ENCODE assay signal across 8 cellular contexts in the genomic region with DNA sequence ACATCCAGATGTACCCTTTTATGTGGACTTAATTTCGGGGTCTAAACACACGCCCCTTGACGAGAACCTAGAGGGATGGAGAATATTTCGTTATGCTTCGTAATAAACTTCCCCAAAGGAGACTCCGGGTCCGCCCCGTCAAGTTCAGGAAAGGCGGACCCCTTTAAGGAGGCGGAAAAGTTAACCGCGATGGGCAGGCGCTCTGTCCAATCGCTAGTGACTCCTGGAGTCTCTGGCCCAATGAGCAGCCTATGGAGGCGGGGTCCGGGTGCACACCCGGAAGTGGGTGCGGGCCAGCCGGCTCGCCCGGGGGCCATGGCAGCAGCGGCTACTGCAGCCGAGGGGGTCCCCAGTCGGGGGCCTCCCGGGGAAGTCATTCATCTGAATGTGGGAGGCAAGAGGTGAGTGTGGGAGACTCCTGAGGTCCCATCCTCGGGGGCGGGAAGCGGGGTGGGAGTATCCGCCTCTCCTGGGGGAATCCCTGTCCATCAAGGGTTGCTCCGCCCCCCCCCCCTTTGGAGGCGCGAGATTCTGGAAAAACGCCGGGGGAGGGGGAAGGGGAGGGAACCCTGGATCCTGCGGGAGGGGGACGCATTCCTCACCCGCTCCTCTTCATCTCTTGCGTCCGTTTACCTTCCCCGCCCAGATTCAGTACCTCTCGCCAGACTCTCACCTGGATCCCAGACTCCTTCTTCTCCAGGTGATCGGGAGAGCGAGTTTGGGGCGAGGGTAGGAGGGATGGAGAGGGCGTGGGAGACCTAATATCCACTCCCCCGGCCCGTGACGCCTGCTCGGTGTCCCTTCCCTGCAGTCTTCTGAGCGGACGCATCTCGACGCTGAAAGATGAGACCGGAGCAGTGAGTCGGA. TPM values are rescaled to one million over a fixed set of nuclear protein-coding genes. Genes with fewer than 3 reads are reported as not detected.
DNase-seq lines count a peak whose midpoint lies in the region; ATAC-seq and TF ChIP-seq lines count a peak whose summit lies in the region.

Gene SHKBP1 (plus strand): TSS at position 289 of the 867 bp plus-strand sequence. CDS start 27 bp downstream, at position 316.

- H3K4me3 ChIP-seq in GM12865 (ENCODE audit: low read depth, low read length) (peak within 1 kb of the TSS; percentile 92), trophoblast cell (ENCODE audit: low read depth, low read length) (peak within 1 kb of the TSS; percentile 78), transverse colon (peak within 1 kb of the TSS; percentile 53 to 74 (median 66))

- H3K9me3 Mint-ChIP-seq in activated naive CD8-positive, alpha-beta T cell treated with anti-CD3 and anti-CD28 coated beads, Interleukin-2, amount 50 U/mL, for 24 hours: no peaks in the 10 kb centered on the region

- H3K4ac ChIP-seq in trophoblast cell (ENCODE audit: low read depth, low read length): peak within 1 kb of the TSS; percentile 81

- peak within 1 kb of the TSS; percentile 96 for H4K12ac ChIP-seq in trophoblast cell (ENCODE audit: low read depth, low read length)

- peaks cover 19% of the 10 kb centered on the region for H3K4me1 Mint-ChIP-seq in activated naive CD8-positive, alpha-beta T cell treated with anti-CD3 and anti-CD28 coated beads, Interleukin-2, amount 50 U/mL, for 24 hours

- H3K79me1 ChIP-seq in trophoblast cell (ENCODE audit: low read length): peaks cover 8% of the 10 kb centered on the region

- H3K79me2 ChIP-seq in trophoblast cell (ENCODE audit: control insufficient read depth, insufficient read depth, low read length, poor library complexity): no peaks in the 10 kb centered on the region

- H3K4me2 ChIP-seq in trophoblast cell (ENCODE audit: low read length): peak within 1 kb of the TSS; percentile 83

- H2AK5ac ChIP-seq in trophoblast cell (ENCODE audit: low read length): peak within 1 kb of the TSS; percentile 62

- TF ChIP-seq POLR2A in transverse colon (IDR thresholded peaks at IDR 0.05): peak; percentile 79

- H3K18ac ChIP-seq in trophoblast cell (ENCODE audit: low read length): peak within 1 kb of the TSS; percentile 79

- peak within 1 kb of the TSS; percentile 85 for H3K4me3 Mint-ChIP-seq in activated naive CD8-positive, alpha-beta T cell treated with anti-CD3 and anti-CD28 coated beads, Interleukin-2, amount 50 U/mL, for 24 hours

- H4K8ac ChIP-seq in trophoblast cell (ENCODE audit: low read depth, low read length): peak within 1 kb of the TSS; percentile 92

- peak within 1 kb of the TSS; percentile 93 for H2AFZ ChIP-seq in trophoblast cell (ENCODE audit: insufficient read depth, low read length, poor library complexity)

- WGBS in trophoblast cell (ENCODE audit: extremely low coverage, insufficient coverage, insufficient read length): no CpG with 5 or more reads among the region's 55 CpGs
- WGBS in transverse colon (ENCODE audit: low coverage in 1 of 2), 2 donors: 3% methylated on average over 45 of the region's 55 CpGs; no CpG with 5 or more reads in 1 of the 2 donors

- H3K9ac ChIP-seq in trophoblast cell (ENCODE audit: low read length): peak within 1 kb of the TSS; percentile 55

- H3K27ac Mint-ChIP-seq in activated naive CD8-positive, alpha-beta T cell treated with anti-CD3 and anti-CD28 coated beads, Interleukin-2, amount 50 U/mL, for 24 hours: peak within 1 kb of the TSS; percentile 82

- peak within 1 kb of the TSS; percentile 75 for H2BK120ac ChIP-seq in trophoblast cell (ENCODE audit: insufficient read depth, low read length, poor library complexity)

- H3K4me1 ChIP-seq in trophoblast cell (ENCODE audit: control insufficient read depth in 1 of 2, insufficient read depth in 2 of 2, low read length in 2 of 2) (peaks cover 3 to 12% of the 10 kb centered on the region in 2 experiments), transverse colon (peaks cover 0 to 21% (median 12%) of the 10 kb centered on the region in 4 donors)

- in situ Hi-C loops in transverse colon (cut with MboI; ENCODE audit: low pct_ligation_motif_present in 1 of 4, low pct_unique_long_range_greater_than_20kb in 1 of 4, low sequenced_read_pairs in 3 of 4): loop anchor here in 1 of 4 donors (25.0 kb wide), 1 partner anchor 265 kb away; no protein-coding TSS in a partner anchor

- H3K36me3 Mint-ChIP-seq in activated naive CD8-positive, alpha-beta T cell treated with anti-CD3 and anti-CD28 coated beads, Interleukin-2, amount 50 U/mL, for 24 hours (ENCODE audit: low read depth): peaks cover 12% of the 10 kb centered on the region

- peak; percentile 97 for ATAC-seq in HG02798 (IDR thresholded peaks at IDR 0.05; ENCODE audit: poor library complexity, unreplicated experiment)
- ATAC-seq in activated naive CD8-positive, alpha-beta T cell treated with anti-CD3 and anti-CD28 coated beads, Interleukin-2, amount 50 U/mL, for 24 hours: peak; percentile 100
- peak; percentile 99 for ATAC-seq in Right ventricle myocardium superior (ENCODE audit: poor library complexity)

- H3K27me3 ChIP-seq in trophoblast cell (ENCODE audit: insufficient read depth, low read length): no peaks in the 10 kb centered on the region
- H3K27me3 ChIP-seq in transverse colon: no peaks in the 10 kb centered on the region

- no peak within 1 kb of the TSS for H3K23ac ChIP-seq in trophoblast cell (ENCODE audit: low read length)

- intact Hi-C loops in Right ventricle myocardium superior (cut with DNase I): no loop called here
- intact Hi-C loops in transverse colon (cut with DNase I; ENCODE audit: low total_unique reads): no loop called here

- peak within 1 kb of the TSS; percentile 58 for H3K14ac ChIP-seq in trophoblast cell (ENCODE audit: low read length)

- TF ChIP-seq CTCF in GM12865 (IDR thresholded peaks at IDR 0.05; ENCODE audit: insufficient read depth, low read depth, low read length, missing control alignments) (no peak), transverse colon (IDR thresholded peaks at IDR 0.05) (no peak)

- H4K91ac ChIP-seq in trophoblast cell (ENCODE audit: low read depth, low read length): peak within 1 kb of the TSS; percentile 79

- peak within 1 kb of the TSS; percentile 52 for H2BK12ac ChIP-seq in trophoblast cell (ENCODE audit: low read length)

- no peaks in the 10 kb centered on the region for H3K27me3 Mint-ChIP-seq in activated naive CD8-positive, alpha-beta T cell treated with anti-CD3 and anti-CD28 coated beads, Interleukin-2, amount 50 U/mL, for 24 hours

- H3K27ac ChIP-seq in trophoblast cell (ENCODE audit: low read depth, low read length): no peak within 1 kb of the TSS
- H3K27ac ChIP-seq in transverse colon: peak within 1 kb of the TSS; percentile 76 to 85 (median 80)

- peak within 1 kb of the TSS; percentile 37 for H2BK5ac ChIP-seq in trophoblast cell (ENCODE audit: low read depth, low read length, poor library complexity)

- H3K9me3 ChIP-seq in trophoblast cell (ENCODE audit: insufficient read depth, low read depth, low read length): peaks cover 2% of the 10 kb centered on the region
- H3K9me3 ChIP-seq in transverse colon: no peaks in the 10 kb centered on the region

- no peak for TF ChIP-seq EP300 in transverse colon (IDR thresholded peaks at IDR 0.05; ENCODE audit: low read depth)

- peak; percentile 97 for DNase-seq in GM12865 (ENCODE audit: low read depth)
- DNase-seq in NCI-H1417 treated with DMSO at 0.1 percent for 48 hours (lab: John Stamatoyannopoulos, UW): peak; percentile 29
- DNase-seq in SW480 (ENCODE audit: low spot score): peak; percentile 96
- DNase-seq in activated naive CD8-positive, alpha-beta T cell treated with anti-CD3 and anti-CD28 coated beads, Interleukin-2, amount 50 U/mL, for 24 hours: peak; percentile 93
- DNase-seq in Right ventricle myocardium superior: peak; percentile 96
- peak; percentile 92 to 98 for DNase-seq in trophoblast cell
- DNase-seq in transverse colon: peak; percentile 96

- peaks cover 19 to 21% of the 10 kb centered on the region in 2 experiments for H3K36me3 ChIP-seq in trophoblast cell (ENCODE audit: control insufficient read depth in 1 of 2, insufficient read depth in 2 of 2, low read length in 2 of 2)
- peaks cover 0 to 12% (median 0%) of the 10 kb centered on the region in 4 donors for H3K36me3 ChIP-seq in transverse colon

RNA-seq across cellular contexts. Expression of gene SHKBP1, which starts in this region (rescaled TPM):
- 15.7 TPM for total RNA-seq in Right ventricle myocardium superior
- 86.0 and 94.0 TPM in 2 replicates for polyA plus RNA-seq in trophoblast cell (2013)
- total RNA-seq in transverse colon: 100 to 1,000 TPM in 1 of 4 donors, 10 to 100 TPM in 3; 58.7 to 111 (median 60.9) TPM

Comparison
In these comparisons a context has a peak if more than half of its experiments do, and no peak if none do; other contexts are left out.
1. DNase-seq: peak in every context shown above with its lines; median percentile 97 in GM12865; 96 in SW480; 96 in Right ventricle myocardium superior; 96 in transverse colon; 95 in trophoblast cell; 93 in activated naive CD8-positive, alpha-beta T cell treated with anti-CD3 and anti-CD28 coated beads, Interleukin-2, amount 50 U/mL, for 24 hours; 29 in NCI-H1417 treated with DMSO at 0.1 percent for 48 hours.